ENCODE assay signal across 3 cellular contexts in the genomic region with DNA sequence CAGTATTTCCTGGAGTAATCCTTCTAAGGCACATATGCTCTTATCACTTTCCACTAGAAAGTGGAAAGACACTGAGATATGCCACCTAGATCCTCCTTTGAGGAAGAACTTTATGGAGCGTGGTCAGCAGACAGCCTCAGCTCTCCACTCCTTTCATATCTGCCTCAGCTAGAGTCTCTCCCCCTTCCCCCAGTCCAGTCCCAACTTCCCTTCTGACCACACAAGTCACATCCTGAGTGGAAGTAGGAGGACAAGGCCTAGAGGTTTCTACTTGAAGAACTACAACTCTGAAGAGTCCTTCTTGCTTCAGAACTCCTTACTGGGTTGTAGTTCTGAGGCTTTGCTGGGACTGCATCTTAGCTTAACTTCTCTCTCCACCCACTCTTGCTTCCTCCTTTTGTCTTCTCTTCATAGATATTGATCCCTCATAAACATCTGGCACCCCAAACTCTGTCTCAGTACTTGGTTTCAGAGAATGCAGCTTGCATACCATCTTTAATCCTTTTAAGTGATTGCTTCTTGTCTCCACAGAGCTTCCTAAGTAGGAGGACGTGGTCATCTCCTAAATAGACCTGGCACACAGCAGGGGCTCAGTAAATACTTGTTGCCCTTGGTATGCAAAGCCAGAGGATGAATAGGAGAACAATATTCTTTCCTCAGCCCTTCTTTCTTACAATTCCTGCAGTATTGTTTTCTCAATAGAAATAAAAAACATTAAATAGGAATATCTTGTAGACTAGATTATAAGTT.
TF ChIP-seq lines count a peak whose summit lies in the region.

No MANE protein-coding gene starts in this region.

TF ChIP-seq in GM23338, 12 proteins besides CTCF, POLR2A, EP300 and RAD21 (continued from another document and continues in another):
- TF ChIP-seq JUNB (IDR thresholded peaks at IDR 0.05; ENCODE audit: unreplicated experiment) (no peak), ZNF114 (CRISPR knock-in tag; IDR thresholded peaks at IDR 0.05) (no peak), POLR2AphosphoS5 (IDR thresholded peaks at IDR 0.05; ENCODE audit: low read depth) (no peak), EZH2 (IDR thresholded peaks at IDR 0.05; ENCODE audit: low read depth, unreplicated experiment) (no peak)
- TF ChIP-seq, protein P1, sequence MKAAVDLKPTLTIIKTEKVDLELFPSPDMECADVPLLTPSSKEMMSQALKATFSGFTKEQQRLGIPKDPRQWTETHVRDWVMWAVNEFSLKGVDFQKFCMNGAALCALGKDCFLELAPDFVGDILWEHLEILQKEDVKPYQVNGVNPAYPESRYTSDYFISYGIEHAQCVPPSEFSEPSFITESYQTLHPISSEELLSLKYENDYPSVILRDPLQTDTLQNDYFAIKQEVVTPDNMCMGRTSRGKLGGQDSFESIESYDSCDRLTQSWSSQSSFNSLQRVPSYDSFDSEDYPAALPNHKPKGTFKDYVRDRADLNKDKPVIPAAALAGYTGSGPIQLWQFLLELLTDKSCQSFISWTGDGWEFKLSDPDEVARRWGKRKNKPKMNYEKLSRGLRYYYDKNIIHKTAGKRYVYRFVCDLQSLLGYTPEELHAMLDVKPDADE (IDR thresholded peaks at IDR 0.05), result no peak

TF ChIP-seq in K562, 482 proteins besides CTCF, POLR2A, EP300 and RAD21 (continues in another document):
- TF ChIP-seq, protein P2, sequence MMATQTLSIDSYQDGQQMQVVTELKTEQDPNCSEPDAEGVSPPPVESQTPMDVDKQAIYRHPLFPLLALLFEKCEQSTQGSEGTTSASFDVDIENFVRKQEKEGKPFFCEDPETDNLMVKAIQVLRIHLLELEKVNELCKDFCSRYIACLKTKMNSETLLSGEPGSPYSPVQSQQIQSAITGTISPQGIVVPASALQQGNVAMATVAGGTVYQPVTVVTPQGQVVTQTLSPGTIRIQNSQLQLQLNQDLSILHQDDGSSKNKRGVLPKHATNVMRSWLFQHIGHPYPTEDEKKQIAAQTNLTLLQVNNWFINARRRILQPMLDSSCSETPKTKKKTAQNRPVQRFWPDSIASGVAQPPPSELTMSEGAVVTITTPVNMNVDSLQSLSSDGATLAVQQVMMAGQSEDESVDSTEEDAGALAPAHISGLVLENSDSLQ (IDR thresholded peaks at IDR 0.05), result no peak
- TF ChIP-seq ZNF431 (CRISPR knock-in tag; IDR thresholded peaks at IDR 0.05) (no peak), CTCFL (IDR thresholded peaks at IDR 0.05; ENCODE audit: borderline replicate concordance, insufficient read depth, low read depth, low read length, poor library complexity, severe bottlenecking) (no peak), ZHX1 (conservative IDR thresholded peaks at IDR 0.05; ENCODE audit: low read length) (no peak), POLR2AphosphoS5 (IDR thresholded peaks at IDR 0.05; ENCODE audit: control insufficient read depth, insufficient read depth, low read depth, low read length) (no peak), MITF (IDR thresholded peaks at IDR 0.05) (no peak), MEIS2 (IDR thresholded peaks at IDR 0.05; ENCODE audit: partially characterized antibody) (no peak), CHD4 (IDR thresholded peaks at IDR 0.05; ENCODE audit: insufficient read depth, insufficient replicate concordance, low read depth, low read length, poor library complexity, severe bottlenecking) (no peak), CBX8 (IDR thresholded peaks at IDR 0.05; ENCODE audit: borderline replicate concordance, extremely low read depth, low read depth, low read length, poor library complexity, severe bottlenecking) (no peak), XRCC3 (IDR thresholded peaks at IDR 0.05) (no peak), HNRNPLL (IDR thresholded peaks at IDR 0.05; ENCODE audit: low read depth, low read length, poor library complexity, severe bottlenecking) (no peak), COPS2 (conservative IDR thresholded peaks at IDR 0.05) (no peak), CHCHD3 (CRISPR knock-in tag; IDR thresholded peaks at IDR 0.05) (no peak)
- TF ChIP-seq, protein P3, sequence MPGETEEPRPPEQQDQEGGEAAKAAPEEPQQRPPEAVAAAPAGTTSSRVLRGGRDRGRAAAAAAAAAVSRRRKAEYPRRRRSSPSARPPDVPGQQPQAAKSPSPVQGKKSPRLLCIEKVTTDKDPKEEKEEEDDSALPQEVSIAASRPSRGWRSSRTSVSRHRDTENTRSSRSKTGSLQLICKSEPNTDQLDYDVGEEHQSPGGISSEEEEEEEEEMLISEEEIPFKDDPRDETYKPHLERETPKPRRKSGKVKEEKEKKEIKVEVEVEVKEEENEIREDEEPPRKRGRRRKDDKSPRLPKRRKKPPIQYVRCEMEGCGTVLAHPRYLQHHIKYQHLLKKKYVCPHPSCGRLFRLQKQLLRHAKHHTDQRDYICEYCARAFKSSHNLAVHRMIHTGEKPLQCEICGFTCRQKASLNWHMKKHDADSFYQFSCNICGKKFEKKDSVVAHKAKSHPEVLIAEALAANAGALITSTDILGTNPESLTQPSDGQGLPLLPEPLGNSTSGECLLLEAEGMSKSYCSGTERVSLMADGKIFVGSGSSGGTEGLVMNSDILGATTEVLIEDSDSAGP (CRISPR knock-in tag; IDR thresholded peaks at IDR 0.05), result no peak

TF ChIP-seq in HEK293T, 16 proteins besides CTCF, POLR2A, EP300 and RAD21 (continued from another document):
- TF ChIP-seq HDGF (IDR thresholded peaks at IDR 0.05; ENCODE audit: borderline replicate concordance) (no peak), SP1 (IDR thresholded peaks at IDR 0.05) (no peak), SUZ12 (IDR thresholded peaks at IDR 0.05) (no peak)
